Comparison of ENCODE assay signal across 21 cellular contexts in genomic region chr4:120839624-120839973, GRCh38.
A peak's percentile ranks its signal among the peaks of the same experiment; 100 is the strongest.
DNase-seq lines count a peak whose midpoint lies in the region; ATAC-seq and TF ChIP-seq lines count a peak whose summit lies in the region.
"Had no signal": no experiment of that assay in that cellular context is flagged by ENCODE, and none has a peak within 500 bp of the region (broad histone marks: within the 10 kb centered on the region; RNA-seq: fewer than 3 reads in every experiment).

No MANE protein-coding gene starts in this region.

- peaks cover 5% of the 10 kb centered on the region for H3K4me1 ChIP-seq in upper lobe of right lung
- H3K4me1 ChIP-seq: BE2C, HAP-1 had no signal

- no peak overlapping the region for H3K27ac ChIP-seq in upper lobe of right lung

- H3K4me1 Mint-ChIP-seq in activated naive CD8-positive, alpha-beta T cell treated with anti-CD3 and anti-CD28 coated beads, Interleukin-2, amount 50 U/mL, for 24 hours, result peaks cover 13% of the 10 kb centered on the region
- H3K4me1 Mint-ChIP-seq in activated naive CD8-positive, alpha-beta T cell treated with anti-CD3 and anti-CD28 coated beads for 36 hours, result peaks cover 16% of the 10 kb centered on the region
- H3K4me1 Mint-ChIP-seq in nephron progenitor cell, result no peaks in the 10 kb centered on the region
- H3K4me1 Mint-ChIP-seq in T-helper 2 cell treated with Interferon-gamma antibody and Interleukin-4, amounts not matched to agents 5 μg/mL and 100 μg/mL, for 36 hours (ENCODE audit: low read depth), result peaks cover 4% of the 10 kb centered on the region
- H3K4me1 Mint-ChIP-seq: CD4-positive, CD25-positive, alpha-beta regulatory T cell had no signal

- H3K36me3 Mint-ChIP-seq in activated naive CD8-positive, alpha-beta T cell treated with anti-CD3 and anti-CD28 coated beads, Interleukin-2, amount 50 U/mL, for 24 hours (ENCODE audit: low read depth), result no peaks in the 10 kb centered on the region
- H3K36me3 Mint-ChIP-seq in activated naive CD8-positive, alpha-beta T cell treated with anti-CD3 and anti-CD28 coated beads for 36 hours, result peaks cover 2% of the 10 kb centered on the region
- peaks cover 15% of the 10 kb centered on the region for H3K36me3 Mint-ChIP-seq in nephron progenitor cell (ENCODE audit: low read depth)
- H3K36me3 Mint-ChIP-seq in T-helper 2 cell treated with Interferon-gamma antibody and Interleukin-4, amounts not matched to agents 5 μg/mL and 100 μg/mL, for 36 hours (ENCODE audit: low read depth), result no peaks in the 10 kb centered on the region
- H3K36me3 Mint-ChIP-seq: CD4-positive, CD25-positive, alpha-beta regulatory T cell; CD8-positive, alpha-beta memory T cell had no signal

- H3K27ac Mint-ChIP-seq in activated naive CD8-positive, alpha-beta T cell treated with anti-CD3 and anti-CD28 coated beads, Interleukin-2, amount 50 U/mL, for 24 hours, result no peak overlapping the region
- no peak overlapping the region for H3K27ac Mint-ChIP-seq in activated naive CD8-positive, alpha-beta T cell treated with anti-CD3 and anti-CD28 coated beads for 36 hours
- H3K27ac Mint-ChIP-seq in nephron progenitor cell, result peak overlapping the region; percentile 39
- no peak overlapping the region for H3K27ac Mint-ChIP-seq in T-helper 2 cell treated with Interferon-gamma antibody and Interleukin-4, amounts not matched to agents 5 μg/mL and 100 μg/mL, for 36 hours
- H3K27ac Mint-ChIP-seq: CD4-positive, CD25-positive, alpha-beta regulatory T cell; CD8-positive, alpha-beta memory T cell had no signal

- H3K4me3 Mint-ChIP-seq in activated naive CD8-positive, alpha-beta T cell treated with anti-CD3 and anti-CD28 coated beads, Interleukin-2, amount 50 U/mL, for 24 hours, result no peak overlapping the region
- H3K4me3 Mint-ChIP-seq in activated naive CD8-positive, alpha-beta T cell treated with anti-CD3 and anti-CD28 coated beads for 36 hours, result no peak overlapping the region
- H3K4me3 Mint-ChIP-seq in nephron progenitor cell, result no peak overlapping the region
- H3K4me3 Mint-ChIP-seq in T-helper 2 cell treated with Interferon-gamma antibody and Interleukin-4, amounts not matched to agents 5 μg/mL and 100 μg/mL, for 36 hours, result no peak overlapping the region
- H3K4me3 Mint-ChIP-seq: CD4-positive, CD25-positive, alpha-beta regulatory T cell; CD8-positive, alpha-beta memory T cell had no signal

- peak; percentile 12 for ATAC-seq in activated naive CD8-positive, alpha-beta T cell treated with anti-CD3 and anti-CD28 coated beads, Interleukin-2, amount 50 U/mL, for 24 hours
- ATAC-seq in upper lobe of right lung (no peak), GM18870 (IDR thresholded peaks at IDR 0.05; ENCODE audit: unreplicated experiment) (no peak)
- ATAC-seq: GM12878 had no signal

- H3K36me3 ChIP-seq in H7 (replicated peaks; ENCODE audit: control insufficient read depth, insufficient read depth, low read length) (no peaks in the 10 kb centered on the region; the same call in 1 of the 2 replicates), upper lobe of right lung (no peaks in the 10 kb centered on the region)
- H3K36me3 ChIP-seq: BE2C, HAP-1 had no signal

- peaks cover 6% of the 10 kb centered on the region for H3K9me3 Mint-ChIP-seq in activated naive CD8-positive, alpha-beta T cell treated with anti-CD3 and anti-CD28 coated beads, Interleukin-2, amount 50 U/mL, for 24 hours
- H3K9me3 Mint-ChIP-seq in activated naive CD8-positive, alpha-beta T cell treated with anti-CD3 and anti-CD28 coated beads for 36 hours, result peaks cover 5% of the 10 kb centered on the region
- peaks cover 9% of the 10 kb centered on the region for H3K9me3 Mint-ChIP-seq in nephron progenitor cell
- H3K9me3 Mint-ChIP-seq in T-helper 2 cell treated with Interferon-gamma antibody and Interleukin-4, amounts not matched to agents 5 μg/mL and 100 μg/mL, for 36 hours, result peaks cover 4% of the 10 kb centered on the region

- no peak for DNase-seq in activated naive CD8-positive, alpha-beta T cell treated with anti-CD3 and anti-CD28 coated beads, Interleukin-2, amount 50 U/mL, for 24 hours
- DNase-seq in activated naive CD8-positive, alpha-beta T cell treated with anti-CD3 and anti-CD28 coated beads for 36 hours, result no peak
- DNase-seq in H7 (peak; percentile 6), nephron progenitor cell (no peak), upper lobe of right lung (peak; percentile 61), AG08395 (ENCODE audit: low spot score) (no peak)
- DNase-seq in T-helper 2 cell treated with Interferon-gamma antibody and Interleukin-4, amounts not matched to agents 5 μg/mL and 100 μg/mL, for 36 hours (ENCODE audit: low spot score), result no peak
- DNase-seq: 8988T; BE2C; C1 segment of cervical spinal cord; CD4-positive, CD25-positive, alpha-beta regulatory T cell; CD8-positive, alpha-beta memory T cell; COR-L47; DMS 273 treated with DMSO at 0.1 percent for 48 hours; DMS53; DND-41; EL; IMR-90 had no signal

- TF ChIP-seq CTCF in nephron progenitor cell (IDR thresholded peaks at IDR 0.05) (no peak), upper lobe of right lung (IDR thresholded peaks at IDR 0.05) (no peak)

- H3K4me3 ChIP-seq in H7 (ENCODE audit: insufficient read depth, low read depth, low read length) (no peak overlapping the region), upper lobe of right lung (no peak overlapping the region)
- H3K4me3 ChIP-seq: GM12878, HAP-1 had no signal

- intact Hi-C loops in upper lobe of right lung (cut with DNase I), result no loop called here

- H3K9me3 ChIP-seq in upper lobe of right lung, result no peaks in the 10 kb centered on the region
- H3K9me3 ChIP-seq: BE2C, HAP-1 had no signal

- H3K27me3 ChIP-seq in H7 (ENCODE audit: control insufficient read depth, insufficient read depth, low read length) (no peaks in the 10 kb centered on the region), upper lobe of right lung (no peaks in the 10 kb centered on the region)
- H3K27me3 ChIP-seq: BE2C had no signal

- no peaks in the 10 kb centered on the region for H3K27me3 Mint-ChIP-seq in activated naive CD8-positive, alpha-beta T cell treated with anti-CD3 and anti-CD28 coated beads, Interleukin-2, amount 50 U/mL, for 24 hours
- H3K27me3 Mint-ChIP-seq in activated naive CD8-positive, alpha-beta T cell treated with anti-CD3 and anti-CD28 coated beads for 36 hours, result no peaks in the 10 kb centered on the region
- H3K27me3 Mint-ChIP-seq in nephron progenitor cell (ENCODE audit: low read depth, poor library complexity), result peaks cover 2% of the 10 kb centered on the region
- H3K27me3 Mint-ChIP-seq in T-helper 2 cell treated with Interferon-gamma antibody and Interleukin-4, amounts not matched to agents 5 μg/mL and 100 μg/mL, for 36 hours (ENCODE audit: low read depth), result peaks cover 2% of the 10 kb centered on the region

Comparison
In these comparisons a context has a peak if more than half of its experiments do, and no peak if none do; other contexts are left out.
1. DNase-seq: peak in H7 (single experiment) and upper lobe of right lung (single experiment); none in activated naive CD8-positive, alpha-beta T cell treated with anti-CD3 and anti-CD28 coated beads, Interleukin-2, amount 50 U/mL, for 24 hours (single experiment), activated naive CD8-positive, alpha-beta T cell treated with anti-CD3 and anti-CD28 coated beads for 36 hours (single experiment), nephron progenitor cell (single experiment), T-helper 2 cell treated with Interferon-gamma antibody and Interleukin-4, amounts not matched to agents 5 μg/mL and 100 μg/mL, for 36 hours (single experiment) and AG08395 (single experiment).